ENCODE assay signal across 1 cellular context in the genomic region with DNA sequence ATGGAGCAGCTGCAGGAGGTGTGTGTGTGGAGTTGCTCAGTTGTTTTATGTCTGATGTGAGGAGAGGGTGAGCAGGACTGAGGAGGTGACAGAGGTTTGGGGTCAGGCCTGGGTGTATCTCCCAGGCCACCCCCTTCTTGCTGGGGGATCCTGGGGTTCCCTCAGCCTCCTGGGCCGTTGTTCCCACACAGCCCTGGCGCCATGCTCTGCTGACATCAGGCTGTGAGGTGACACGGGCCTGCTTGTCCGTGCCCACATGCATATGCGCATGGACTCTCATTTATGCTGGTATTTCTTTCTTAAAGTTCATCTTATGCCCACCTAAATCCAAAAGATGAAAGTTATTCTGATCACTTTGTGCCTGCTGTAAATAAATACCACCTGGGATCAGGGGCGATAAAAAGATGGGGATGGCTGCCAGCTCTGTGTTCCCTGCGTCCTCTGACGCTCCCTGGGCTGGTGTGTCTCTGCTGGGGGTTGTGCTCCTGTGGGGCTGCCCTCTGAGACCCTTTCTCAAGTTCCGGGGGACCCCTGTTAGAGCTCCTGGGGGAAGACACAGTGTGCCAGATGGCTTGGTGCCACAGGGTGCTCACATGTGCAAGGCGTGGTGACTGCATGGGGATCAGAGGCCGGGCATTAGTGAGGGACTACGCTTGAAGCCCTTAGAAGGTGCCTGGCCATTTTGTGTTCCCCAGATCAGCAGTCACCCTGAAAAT.
TF ChIP-seq lines count a peak whose summit lies in the region.

No MANE protein-coding gene starts in this region.

TF ChIP-seq in GM23338, 12 proteins besides CTCF, POLR2A, EP300 and RAD21 (continued from another document):
- no peak for TF ChIP-seq POLR2AphosphoS5 (IDR thresholded peaks at IDR 0.05; ENCODE audit: low read depth)
- TF ChIP-seq JUNB (IDR thresholded peaks at IDR 0.05; ENCODE audit: unreplicated experiment) = no peak
- TF ChIP-seq, protein P1, sequence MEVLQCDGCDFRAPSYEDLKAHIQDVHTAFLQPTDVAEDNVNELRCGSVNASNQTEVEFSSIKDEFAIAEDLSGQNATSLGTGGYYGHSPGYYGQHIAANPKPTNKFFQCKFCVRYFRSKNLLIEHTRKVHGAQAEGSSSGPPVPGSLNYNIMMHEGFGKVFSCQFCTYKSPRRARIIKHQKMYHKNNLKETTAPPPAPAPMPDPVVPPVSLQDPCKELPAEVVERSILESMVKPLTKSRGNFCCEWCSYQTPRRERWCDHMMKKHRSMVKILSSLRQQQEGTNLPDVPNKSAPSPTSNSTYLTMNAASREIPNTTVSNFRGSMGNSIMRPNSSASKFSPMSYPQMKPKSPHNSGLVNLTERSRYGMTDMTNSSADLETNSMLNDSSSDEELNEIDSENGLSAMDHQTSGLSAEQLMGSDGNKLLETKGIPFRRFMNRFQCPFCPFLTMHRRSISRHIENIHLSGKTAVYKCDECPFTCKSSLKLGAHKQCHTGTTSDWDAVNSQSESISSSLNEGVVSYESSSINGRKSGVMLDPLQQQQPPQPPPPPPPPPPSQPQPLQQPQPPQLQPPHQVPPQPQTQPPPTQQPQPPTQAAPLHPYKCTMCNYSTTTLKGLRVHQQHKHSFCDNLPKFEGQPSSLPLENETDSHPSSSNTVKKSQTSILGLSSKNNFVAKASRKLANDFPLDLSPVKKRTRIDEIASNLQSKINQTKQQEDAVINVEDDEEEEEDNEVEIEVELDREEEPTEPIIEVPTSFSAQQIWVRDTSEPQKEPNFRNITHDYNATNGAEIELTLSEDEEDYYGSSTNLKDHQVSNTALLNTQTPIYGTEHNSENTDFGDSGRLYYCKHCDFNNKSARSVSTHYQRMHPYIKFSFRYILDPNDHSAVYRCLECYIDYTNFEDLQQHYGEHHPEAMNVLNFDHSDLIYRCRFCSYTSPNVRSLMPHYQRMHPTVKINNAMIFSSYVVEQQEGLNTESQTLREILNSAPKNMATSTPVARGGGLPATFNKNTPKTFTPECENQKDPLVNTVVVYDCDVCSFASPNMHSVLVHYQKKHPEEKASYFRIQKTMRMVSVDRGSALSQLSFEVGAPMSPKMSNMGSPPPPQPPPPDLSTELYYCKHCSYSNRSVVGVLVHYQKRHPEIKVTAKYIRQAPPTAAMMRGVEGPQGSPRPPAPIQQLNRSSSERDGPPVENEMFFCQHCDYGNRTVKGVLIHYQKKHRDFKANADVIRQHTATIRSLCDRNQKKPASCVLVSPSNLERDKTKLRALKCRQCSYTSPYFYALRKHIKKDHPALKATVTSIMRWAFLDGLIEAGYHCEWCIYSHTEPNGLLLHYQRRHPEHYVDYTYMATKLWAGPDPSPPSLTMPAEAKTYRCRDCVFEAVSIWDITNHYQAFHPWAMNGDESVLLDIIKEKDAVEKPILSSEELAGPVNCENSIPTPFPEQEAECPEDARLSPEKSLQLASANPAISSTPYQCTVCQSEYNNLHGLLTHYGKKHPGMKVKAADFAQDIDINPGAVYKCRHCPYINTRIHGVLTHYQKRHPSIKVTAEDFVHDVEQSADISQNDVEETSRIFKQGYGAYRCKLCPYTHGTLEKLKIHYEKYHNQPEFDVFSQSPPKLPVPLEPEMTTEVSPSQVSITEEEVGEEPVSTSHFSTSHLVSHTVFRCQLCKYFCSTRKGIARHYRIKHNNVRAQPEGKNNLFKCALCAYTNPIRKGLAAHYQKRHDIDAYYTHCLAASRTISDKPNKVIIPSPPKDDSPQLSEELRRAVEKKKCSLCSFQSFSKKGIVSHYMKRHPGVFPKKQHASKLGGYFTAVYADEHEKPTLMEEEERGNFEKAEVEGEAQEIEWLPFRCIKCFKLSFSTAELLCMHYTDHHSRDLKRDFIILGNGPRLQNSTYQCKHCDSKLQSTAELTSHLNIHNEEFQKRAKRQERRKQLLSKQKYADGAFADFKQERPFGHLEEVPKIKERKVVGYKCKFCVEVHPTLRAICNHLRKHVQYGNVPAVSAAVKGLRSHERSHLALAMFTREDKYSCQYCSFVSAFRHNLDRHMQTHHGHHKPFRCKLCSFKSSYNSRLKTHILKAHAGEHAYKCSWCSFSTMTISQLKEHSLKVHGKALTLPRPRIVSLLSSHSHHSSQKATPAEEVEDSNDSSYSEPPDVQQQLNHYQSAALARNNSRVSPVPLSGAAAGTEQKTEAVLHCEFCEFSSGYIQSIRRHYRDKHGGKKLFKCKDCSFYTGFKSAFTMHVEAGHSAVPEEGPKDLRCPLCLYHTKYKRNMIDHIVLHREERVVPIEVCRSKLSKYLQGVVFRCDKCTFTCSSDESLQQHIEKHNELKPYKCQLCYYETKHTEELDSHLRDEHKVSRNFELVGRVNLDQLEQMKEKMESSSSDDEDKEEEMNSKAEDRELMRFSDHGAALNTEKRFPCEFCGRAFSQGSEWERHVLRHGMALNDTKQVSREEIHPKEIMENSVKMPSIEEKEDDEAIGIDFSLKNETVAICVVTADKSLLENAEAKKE (CRISPR knock-in tag; IDR thresholded peaks at IDR 0.05) = no peak
- no peak for TF ChIP-seq ZNF114 (CRISPR knock-in tag; IDR thresholded peaks at IDR 0.05)
- TF ChIP-seq NANOG (IDR thresholded peaks at IDR 0.05; ENCODE audit: borderline replicate concordance) = no peak
- no peak for TF ChIP-seq CREB1 (CRISPR knock-in tag; IDR thresholded peaks at IDR 0.05; ENCODE audit: low read depth)
- TF ChIP-seq, protein P2, sequence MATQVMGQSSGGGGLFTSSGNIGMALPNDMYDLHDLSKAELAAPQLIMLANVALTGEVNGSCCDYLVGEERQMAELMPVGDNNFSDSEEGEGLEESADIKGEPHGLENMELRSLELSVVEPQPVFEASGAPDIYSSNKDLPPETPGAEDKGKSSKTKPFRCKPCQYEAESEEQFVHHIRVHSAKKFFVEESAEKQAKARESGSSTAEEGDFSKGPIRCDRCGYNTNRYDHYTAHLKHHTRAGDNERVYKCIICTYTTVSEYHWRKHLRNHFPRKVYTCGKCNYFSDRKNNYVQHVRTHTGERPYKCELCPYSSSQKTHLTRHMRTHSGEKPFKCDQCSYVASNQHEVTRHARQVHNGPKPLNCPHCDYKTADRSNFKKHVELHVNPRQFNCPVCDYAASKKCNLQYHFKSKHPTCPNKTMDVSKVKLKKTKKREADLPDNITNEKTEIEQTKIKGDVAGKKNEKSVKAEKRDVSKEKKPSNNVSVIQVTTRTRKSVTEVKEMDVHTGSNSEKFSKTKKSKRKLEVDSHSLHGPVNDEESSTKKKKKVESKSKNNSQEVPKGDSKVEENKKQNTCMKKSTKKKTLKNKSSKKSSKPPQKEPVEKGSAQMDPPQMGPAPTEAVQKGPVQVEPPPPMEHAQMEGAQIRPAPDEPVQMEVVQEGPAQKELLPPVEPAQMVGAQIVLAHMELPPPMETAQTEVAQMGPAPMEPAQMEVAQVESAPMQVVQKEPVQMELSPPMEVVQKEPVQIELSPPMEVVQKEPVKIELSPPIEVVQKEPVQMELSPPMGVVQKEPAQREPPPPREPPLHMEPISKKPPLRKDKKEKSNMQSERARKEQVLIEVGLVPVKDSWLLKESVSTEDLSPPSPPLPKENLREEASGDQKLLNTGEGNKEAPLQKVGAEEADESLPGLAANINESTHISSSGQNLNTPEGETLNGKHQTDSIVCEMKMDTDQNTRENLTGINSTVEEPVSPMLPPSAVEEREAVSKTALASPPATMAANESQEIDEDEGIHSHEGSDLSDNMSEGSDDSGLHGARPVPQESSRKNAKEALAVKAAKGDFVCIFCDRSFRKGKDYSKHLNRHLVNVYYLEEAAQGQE (IDR thresholded peaks at IDR 0.05; ENCODE audit: unreplicated experiment) = no peak
- no peak for TF ChIP-seq STAT1 (IDR thresholded peaks at IDR 0.05; ENCODE audit: unreplicated experiment)
